In genomic region chr4:70704333-70705145, GRCh38 we compare ENCODE assay signal across 1 cellular context.
TF ChIP-seq lines count a peak whose summit lies in the region.

No MANE protein-coding gene starts in this region.

TF ChIP-seq in WTC11, 78 proteins besides CTCF, POLR2A, EP300 and RAD21 (continued from another document):
- TF ChIP-seq PRDM15 (CRISPR knock-in tag; IDR thresholded peaks at IDR 0.05) = peak; percentile 67
- TF ChIP-seq AR (CRISPR knock-in tag; IDR thresholded peaks at IDR 0.05) = no peak
- no peak for TF ChIP-seq NFE2L1 (CRISPR knock-in tag; IDR thresholded peaks at IDR 0.05)
- peak; percentile 52 for TF ChIP-seq FOXK1 (CRISPR knock-in tag; IDR thresholded peaks at IDR 0.05)
- no peak for TF ChIP-seq IRF2 (CRISPR knock-in tag; IDR thresholded peaks at IDR 0.05; ENCODE audit: borderline replicate concordance, low read depth)
- no peak for TF ChIP-seq ZNF263 (CRISPR knock-in tag; IDR thresholded peaks at IDR 0.05; ENCODE audit: low read depth)
- no peak for TF ChIP-seq TEAD1 (CRISPR knock-in tag; IDR thresholded peaks at IDR 0.05)
- no peak for TF ChIP-seq GABPB1 (CRISPR knock-in tag; IDR thresholded peaks at IDR 0.05)
- peak; percentile 49; the same call in 1 of the 2 replicates for TF ChIP-seq MYBL2 (CRISPR knock-in tag; IDR thresholded peaks at IDR 0.05)
- peak; percentile 72 for TF ChIP-seq SP1 (CRISPR knock-in tag; conservative IDR thresholded peaks at IDR 0.05)
- TF ChIP-seq ZNF138 (CRISPR knock-in tag; conservative IDR thresholded peaks at IDR 0.05) = no peak
- no peak for TF ChIP-seq OVOL2 (CRISPR knock-in tag; IDR thresholded peaks at IDR 0.05; ENCODE audit: borderline replicate concordance)
- TF ChIP-seq ZNF396 (CRISPR knock-in tag; IDR thresholded peaks at IDR 0.05; ENCODE audit: borderline replicate concordance) = no peak
- TF ChIP-seq ESRRA (CRISPR knock-in tag; IDR thresholded peaks at IDR 0.05; ENCODE audit: borderline replicate concordance) = no peak; the same call in 1 of the 2 replicates
- TF ChIP-seq ZMAT4 (CRISPR knock-in tag; IDR thresholded peaks at IDR 0.05) = no peak
- TF ChIP-seq FOXP1 (CRISPR knock-in tag; IDR thresholded peaks at IDR 0.05; ENCODE audit: borderline replicate concordance) = 0 out of 2 replicates have a peak, but pooled peaks have one; percentile 16
- TF ChIP-seq ERG (CRISPR knock-in tag; IDR thresholded peaks at IDR 0.05) = no peak
- no peak for TF ChIP-seq TEAD4 (CRISPR knock-in tag; IDR thresholded peaks at IDR 0.05)
